Comparison of ENCODE assay signal across 22 cellular contexts in the genomic region with DNA sequence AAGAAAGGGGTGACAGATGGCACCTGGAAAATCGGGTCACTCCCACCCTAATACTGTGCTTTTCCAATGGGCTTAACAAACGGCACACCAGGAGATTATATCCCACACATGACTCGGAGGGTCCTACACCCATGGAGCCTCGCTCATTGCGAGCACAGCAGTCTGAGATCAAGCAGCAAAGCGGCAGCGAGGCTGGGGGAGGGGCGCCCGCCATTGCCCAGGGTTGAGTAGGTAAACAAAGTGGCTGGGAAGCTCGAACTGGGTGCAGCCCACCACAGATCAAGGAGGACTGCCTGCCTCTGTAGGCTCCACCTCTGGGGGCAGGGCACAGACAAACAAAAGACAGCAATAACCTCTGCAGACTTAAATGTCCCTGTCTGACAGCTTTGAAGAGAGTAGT. TPM values are rescaled to one million over a fixed set of nuclear protein-coding genes. Genes with fewer than 3 reads are reported as not detected.
"Had no signal": no experiment of that assay in that cellular context is flagged by ENCODE, and none has a peak within 500 bp of the region (broad histone marks: within the 10 kb centered on the region; RNA-seq: fewer than 3 reads in every experiment).

No MANE protein-coding gene starts in this region.

RNA-seq across cellular contexts. Expression of a gene that starts 38.3 kb away (rescaled TPM):
- total RNA-seq: hepatocyte; kidney; kidney epithelial cell; left cardiac atrium; left colon; left lobe of liver; left lung; left ventricle myocardium inferior; left ventricle myocardium superior; liver; lower leg skin; lower lobe of right lung; lung microvascular endothelial cell; mammary epithelial cell; mesenteric fat pad; mononuclear cell; mucosa of descending colon; mucosa of gallbladder; myocyte; naive thymus-derived CD4-positive, alpha-beta T cell had no signal
- polyA plus RNA-seq: hepatocyte; immature natural killer cell; keratinocyte; liver; mammary epithelial cell; naive thymus-derived CD4-positive, alpha-beta T cell had no signal

RNA-seq across cellular contexts. Expression of a gene that starts 48.3 kb away (rescaled TPM):
- total RNA-seq: hepatocyte; kidney; kidney epithelial cell; left cardiac atrium; left colon; left lobe of liver; left lung; left ventricle myocardium inferior; left ventricle myocardium superior; liver; lower leg skin; lung microvascular endothelial cell; mesenteric fat pad; mononuclear cell; mucosa of gallbladder; myocyte; naive thymus-derived CD4-positive, alpha-beta T cell had no signal
- polyA plus RNA-seq: immature natural killer cell; liver; naive thymus-derived CD4-positive, alpha-beta T cell had no signal
